ENCODE assay signal across 8 cellular contexts in the genomic region with DNA sequence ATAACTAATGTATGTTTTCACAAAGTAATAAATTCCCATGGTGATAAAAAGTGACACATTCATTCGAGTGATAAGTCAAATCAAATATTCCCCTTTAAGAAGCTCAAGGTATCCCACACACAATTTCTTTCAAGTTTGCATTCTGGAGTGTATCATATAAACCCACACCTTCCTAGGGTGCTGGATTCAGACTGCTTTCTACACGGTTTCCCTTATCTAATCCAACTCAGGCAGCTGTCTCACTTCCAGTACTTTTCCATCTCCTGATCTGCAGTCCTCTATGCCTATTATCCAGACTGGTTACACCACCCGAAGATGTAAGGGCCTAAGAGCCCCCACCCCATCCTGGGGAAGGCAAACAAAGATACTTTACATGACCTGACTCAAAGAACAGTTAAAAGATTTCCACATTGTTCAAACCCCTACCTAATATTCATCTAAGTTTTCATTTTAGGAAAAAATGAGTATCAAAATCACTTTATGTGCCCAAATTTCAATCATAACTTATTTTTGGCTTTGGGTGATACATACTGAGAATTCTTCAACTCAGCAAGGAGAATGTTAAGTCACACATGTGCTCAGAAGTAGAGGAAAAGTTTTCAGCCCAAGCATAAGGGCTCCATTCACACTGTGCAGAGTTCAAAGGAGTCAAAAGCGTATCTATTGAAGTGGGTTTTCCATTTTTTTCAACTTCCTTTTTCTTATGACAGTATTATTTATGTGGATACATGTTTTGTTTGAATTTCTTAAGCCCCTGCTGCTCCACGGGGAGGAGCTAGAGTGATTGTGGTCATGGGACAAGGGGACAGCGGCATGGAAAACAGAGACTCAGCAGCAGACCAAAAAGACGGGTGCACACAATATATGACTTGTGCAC. TPM values are rescaled to one million over a fixed set of nuclear protein-coding genes. Genes with fewer than 3 reads are reported as not detected.
A peak's percentile ranks its signal among the peaks of the same experiment; 100 is the strongest.
DNase-seq lines count a peak whose midpoint lies in the region; ATAC-seq and TF ChIP-seq lines count a peak whose summit lies in the region.

No MANE protein-coding gene starts in this region.

- H3K27me3 ChIP-seq in Peyer's patch = no peaks in the 10 kb centered on the region
- no peaks in the 10 kb centered on the region for H3K27me3 ChIP-seq in suprapubic skin
- no peaks in the 10 kb centered on the region for H3K27me3 ChIP-seq in WERI-Rb-1 (ENCODE audit: insufficient read depth, low read depth, severe bottlenecking)

- peak; percentile 41 for DNase-seq in activated naive CD4-positive, alpha-beta T cell treated with Interleukin-2 at 50 U/mL for 16 hours
- DNase-seq in activated naive CD4-positive, alpha-beta T cell (lab: John Stamatoyannopoulos, UW) = no peak
- DNase-seq in Peyer's patch = no peak
- peak; percentile 86 for DNase-seq in medulla oblongata (ENCODE audit: extremely low spot score)
- DNase-seq in suprapubic skin (ENCODE audit: low spot score in 2 of 2) = no peak
- DNase-seq in WERI-Rb-1 = no peak

- peaks cover 96% of the 10 kb centered on the region for H3K4me1 Mint-ChIP-seq in brain

- no peak for TF ChIP-seq CTCF in Peyer's patch (IDR thresholded peaks at IDR 0.05)
- TF ChIP-seq CTCF in brain (conservative IDR thresholded peaks at IDR 0.05) = no peak
- no peak for TF ChIP-seq CTCF in suprapubic skin (IDR thresholded peaks at IDR 0.05)
- no peak for TF ChIP-seq CTCF in WERI-Rb-1 (IDR thresholded peaks at IDR 0.05; ENCODE audit: low read depth, low read length)

- H3K27ac ChIP-seq in Peyer's patch (peak overlapping the region; percentile 76 to 88 (median 81)), suprapubic skin (peak overlapping the region; percentile 91), WERI-Rb-1 (no peak overlapping the region)

- H3K36me3 ChIP-seq in Peyer's patch = no peaks in the 10 kb centered on the region
- no peaks in the 10 kb centered on the region for H3K36me3 ChIP-seq in suprapubic skin
- peaks cover 11% of the 10 kb centered on the region for H3K36me3 ChIP-seq in WERI-Rb-1

- peaks cover 5 to 50% (median 10%) of the 10 kb centered on the region in 4 donors for H3K4me1 ChIP-seq in Peyer's patch
- peaks cover 89% of the 10 kb centered on the region for H3K4me1 ChIP-seq in suprapubic skin

- no peak for ATAC-seq in GM18861 (IDR thresholded peaks at IDR 0.05; ENCODE audit: unreplicated experiment)

- no peaks in the 10 kb centered on the region for H3K9me3 Mint-ChIP-seq in brain

- WGBS in suprapubic skin = 38% methylated on average over 7 of the region's 7 CpGs

- H3K4me3 Mint-ChIP-seq in brain = peak overlapping the region; percentile 76 to 86 (median 80)

- peaks cover 7% of the 10 kb centered on the region for H3K27me3 Mint-ChIP-seq in brain

- no peaks in the 10 kb centered on the region for H3K9me3 ChIP-seq in Peyer's patch
- H3K9me3 ChIP-seq in suprapubic skin = no peaks in the 10 kb centered on the region
- H3K9me3 ChIP-seq in WERI-Rb-1 (ENCODE audit: severe bottlenecking) = no peaks in the 10 kb centered on the region

- peaks cover 19% of the 10 kb centered on the region for H3K36me3 Mint-ChIP-seq in brain

- H3K4me3 ChIP-seq in Peyer's patch (no peak overlapping the region), suprapubic skin (no peak overlapping the region), WERI-Rb-1 (ENCODE audit: low read depth, low read length) (no peak overlapping the region)

- TF ChIP-seq POLR2A in Peyer's patch (IDR thresholded peaks at IDR 0.05) = no peak
- no peak for TF ChIP-seq POLR2A in suprapubic skin (IDR thresholded peaks at IDR 0.05)

- peak overlapping the region; percentile 95 to 100 (median 99) for H3K27ac Mint-ChIP-seq in brain

- no peak for TF ChIP-seq EP300 in suprapubic skin (IDR thresholded peaks at IDR 0.05)

RNA-seq across cellular contexts. Expression of gene CORO1C, which starts 41.8 kb away (rescaled TPM):
- total RNA-seq in Peyer's patch (100 to 1,000 TPM in 1 of 4 donors, 10 to 100 TPM in 3; 76.3 to 144 (median 87.4) TPM), suprapubic skin (100 to 1,000 TPM; 117 to 175 (median 142) TPM)
- polyA plus RNA-seq in brain (ENCODE audit: insufficient read depth, low read depth, low replicate concordance) = 78.9 TPM

RNA-seq across cellular contexts. Expression of gene SELPLG, which starts 55.9 kb away (rescaled TPM):
- total RNA-seq in Peyer's patch (1 to 10 TPM; 2.4 to 9.4 (median 5.9) TPM), suprapubic skin (1 to 10 TPM; 1.3 to 5.6 (median 3.0) TPM)
- polyA plus RNA-seq in brain (ENCODE audit: insufficient read depth, low read depth, low replicate concordance) = 8.1 TPM

Comparison
In these comparisons a context has a peak if more than half of its experiments do, and no peak if none do; other contexts are left out.
1. DNase-seq: peak in activated naive CD4-positive, alpha-beta T cell treated with Interleukin-2 at 50 U/mL for 16 hours (single experiment) and medulla oblongata (single experiment); none in activated naive CD4-positive, alpha-beta T cell (0 of 4), Peyer's patch (0 of 3), suprapubic skin (0 of 2) and WERI-Rb-1 (single experiment).